Comparison of ENCODE assay signal across 8 cellular contexts in genomic region chr10:90592903-90593302, GRCh38.
DNase-seq lines count a peak whose midpoint lies in the region; ATAC-seq and TF ChIP-seq lines count a peak whose summit lies in the region.

No MANE protein-coding gene starts in this region.

- TF ChIP-seq CTCF in GM12864 (IDR thresholded peaks at IDR 0.05; ENCODE audit: low read depth, low read length, missing control alignments) (peak; percentile 44), fibroblast of villous mesenchyme (IDR thresholded peaks at IDR 0.05; ENCODE audit: insufficient read depth, low read depth, low read length) (peak; percentile 83)

- no peak overlapping the region for H3K4me3 ChIP-seq in GM12864 (ENCODE audit: low read depth, low read length)
- no peak overlapping the region for H3K4me3 ChIP-seq in fibroblast of villous mesenchyme (ENCODE audit: low read depth, low read length)

- DNase-seq in A172 (ENCODE audit: low spot score) (peak; percentile 66), GM12864 (ENCODE audit: low read depth) (no peak), HPDE6-E6E7 (ENCODE audit: extremely low spot score) (peak; percentile 65), RPMI8226 (peak; percentile 35), fibroblast of villous mesenchyme (ENCODE audit: low read depth) (peak; percentile 91), putamen (ENCODE audit: low spot score) (peak; percentile 10), left lobe of liver (ENCODE audit: low spot score) (no peak)
- DNase-seq in stimulated activated naive CD4-positive, alpha-beta T cell treated with Interleukin-2 at 50 U/mL for 16 hours (lab: John Stamatoyannopoulos, UW) = no peak

- no peak for ATAC-seq in left lobe of liver

Comparison
In these comparisons a context has a peak if more than half of its experiments do, and no peak if none do; other contexts are left out.
1. DNase-seq: peak in A172 (single experiment), HPDE6-E6E7 (single experiment), RPMI8226 (single experiment), fibroblast of villous mesenchyme (single experiment) and putamen (single experiment); none in GM12864 (single experiment), stimulated activated naive CD4-positive, alpha-beta T cell treated with Interleukin-2 at 50 U/mL for 16 hours (single experiment) and left lobe of liver (single experiment).